33 cellular contexts compared by ENCODE assay signal in the genomic region with DNA sequence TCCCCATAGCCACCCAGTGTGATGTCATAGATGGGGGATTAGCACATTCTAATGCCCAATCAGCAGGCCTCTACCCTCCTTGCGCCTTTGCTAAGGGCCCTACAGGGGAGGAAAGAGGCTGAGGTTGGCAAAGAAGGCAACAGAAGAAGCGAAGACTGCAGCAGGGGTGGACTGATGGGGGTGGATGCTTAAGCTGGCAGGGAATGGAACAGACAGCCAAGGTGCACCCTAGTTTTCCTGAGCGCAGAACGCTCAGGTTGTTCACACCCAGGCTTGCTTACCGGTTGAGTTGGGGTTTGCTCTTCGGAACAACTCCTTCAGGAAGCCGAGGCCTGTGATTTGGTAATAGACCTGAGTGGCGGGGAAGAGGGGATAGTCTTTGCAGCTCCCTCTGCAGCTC. TPM values are rescaled to one million over a fixed set of nuclear protein-coding genes. Genes with fewer than 3 reads are reported as not detected.
"Had no signal": no experiment of that assay in that cellular context is flagged by ENCODE, and none has a peak within 500 bp of the region (broad histone marks: within the 10 kb centered on the region; RNA-seq: fewer than 3 reads in every experiment).

No MANE protein-coding gene starts in this region.

- DNase-seq: activated CD4-positive, alpha-beta T cell treated with anti-CD3 and anti-CD28 coated beads for 4 hours; activated CD4-positive, alpha-beta T cell treated with anti-CD3 and anti-CD28 coated beads, Interleukin-2, amount 50 U/mL, for 48 hours; activated CD4-positive, CD25-positive, alpha-beta regulatory T cell; activated effector memory CD4-positive, alpha-beta T cell treated with Interleukin-2 at 50 U/mL for 16 hours; activated naive CD4-positive, alpha-beta T cell treated with anti-CD3 and anti-CD28 coated beads for 36 hours; activated T-cell treated with anti-CD3 and anti-CD28 coated beads, Interleukin-2, amount 50 U/mL, for 72 hours; amygdala; endodermal cell; foreskin keratinocyte; left lung; lower lobe of right lung; mesendoderm; mucosa of descending colon; sigmoid colon; small intestine; stimulated activated CD4-positive, alpha-beta T cell treated with anti-CD3 and anti-CD28 coated beads, Interleukin-1b, Interleukin-23, amount 100 ng/mL, for 48 hours; stimulated activated CD4-positive, alpha-beta T cell treated with anti-CD3 and anti-CD28 coated beads, Interleukin-4, amount 100 ng/mL, for 4 hours; stimulated activated CD8-positive, alpha-beta memory T cell treated with anti-CD3 and anti-CD28 coated beads, Interleukin-4, amount 100 ng/mL, for 48 hours; stimulated activated naive B cell treated with anti-CD40 and anti-IgM and Interleukin-4, amounts not matched to agents 10 μg/mL and 1 μg/mL and 100 μg/mL, for 72 hours; stomach; thyroid gland; upper lobe of left lung had no signal

- H3K4me1 Mint-ChIP-seq: central memory CD8-positive, alpha-beta T cell had no signal

- H3K27ac Mint-ChIP-seq: activated naive CD4-positive, alpha-beta T cell treated with anti-CD3 and anti-CD28 coated beads for 36 hours; activated T-cell treated with anti-CD3 and anti-CD28 coated beads, Interleukin-2, amount 50 U/mL, for 72 hours; dendritic cell treated with granulocyte-macrophage colony-stimulating factor and Interleukin-4, amounts not matched to agents 40 ng/mL and 50 ng/mL, for 4 days; endodermal cell; natural killer cell treated with Interleukin-12 subunit alpha and Interleukin-12 subunit beta and Interleukin-15 and Interleukin-18, amount 100 ng/mL, for 72 hours; progenitor cell of endocrine pancreas; stimulated activated naive B cell treated with anti-CD40 and anti-IgM and Interleukin-4, amounts not matched to agents 10 μg/mL and 1 μg/mL and 100 μg/mL, for 72 hours had no signal

- H3K36me3 ChIP-seq: breast epithelium had no signal

- H3K27ac ChIP-seq: breast epithelium, esophagus muscularis mucosa, foreskin keratinocyte, left lung, neutrophil, sigmoid colon, thyroid gland, vagina had no signal

- H3K27me3 Mint-ChIP-seq: central memory CD8-positive, alpha-beta T cell; dendritic cell treated with granulocyte-macrophage colony-stimulating factor and Interleukin-4, amounts not matched to agents 40 ng/mL and 50 ng/mL, for 4 days; natural killer cell treated with Interleukin-12 subunit alpha and Interleukin-12 subunit beta and Interleukin-15 and Interleukin-18, amount 100 ng/mL, for 72 hours; progenitor cell of endocrine pancreas; stimulated activated naive B cell treated with anti-CD40 and anti-IgM and Interleukin-4, amounts not matched to agents 10 μg/mL and 1 μg/mL and 100 μg/mL, for 72 hours had no signal

- H3K27me3 ChIP-seq: breast epithelium, esophagus muscularis mucosa, foreskin keratinocyte, left lung, neutrophil, sigmoid colon, stomach, thyroid gland, upper lobe of left lung, vagina had no signal

- H3K9me3 Mint-ChIP-seq: activated naive CD4-positive, alpha-beta T cell treated with anti-CD3 and anti-CD28 coated beads for 36 hours; activated T-cell treated with anti-CD3 and anti-CD28 coated beads, Interleukin-2, amount 50 U/mL, for 72 hours; central memory CD8-positive, alpha-beta T cell; dendritic cell treated with granulocyte-macrophage colony-stimulating factor and Interleukin-4, amounts not matched to agents 40 ng/mL and 50 ng/mL, for 4 days; endodermal cell; natural killer cell treated with Interleukin-12 subunit alpha and Interleukin-12 subunit beta and Interleukin-15 and Interleukin-18, amount 100 ng/mL, for 72 hours; stimulated activated naive B cell treated with anti-CD40 and anti-IgM and Interleukin-4, amounts not matched to agents 10 μg/mL and 1 μg/mL and 100 μg/mL, for 72 hours had no signal

- H3K4me1 ChIP-seq: breast epithelium, foreskin keratinocyte had no signal

- H3K9me3 ChIP-seq: breast epithelium, esophagus muscularis mucosa, left lung, lower lobe of right lung, mucosa of descending colon, neutrophil, sigmoid colon, stomach, thyroid gland, upper lobe of left lung, vagina had no signal

- H3K4me3 ChIP-seq: breast epithelium, esophagus muscularis mucosa, left lung, lower lobe of right lung, mucosa of descending colon, sigmoid colon, stomach, thyroid gland, upper lobe of left lung, vagina had no signal

- H3K4me3 Mint-ChIP-seq: activated naive CD4-positive, alpha-beta T cell treated with anti-CD3 and anti-CD28 coated beads for 36 hours; activated T-cell treated with anti-CD3 and anti-CD28 coated beads, Interleukin-2, amount 50 U/mL, for 72 hours; central memory CD8-positive, alpha-beta T cell; dendritic cell treated with granulocyte-macrophage colony-stimulating factor and Interleukin-4, amounts not matched to agents 40 ng/mL and 50 ng/mL, for 4 days; endodermal cell; natural killer cell treated with Interleukin-12 subunit alpha and Interleukin-12 subunit beta and Interleukin-15 and Interleukin-18, amount 100 ng/mL, for 72 hours; stimulated activated naive B cell treated with anti-CD40 and anti-IgM and Interleukin-4, amounts not matched to agents 10 μg/mL and 1 μg/mL and 100 μg/mL, for 72 hours had no signal

- FAIRE-seq: islet of Langerhans, small intestine had no signal

- ATAC-seq: activated T-cell treated with anti-CD3 and anti-CD28 coated beads, Interleukin-2, amount 50 U/mL, for 72 hours; foreskin keratinocyte; left lung; lower lobe of right lung; mucosa of descending colon; natural killer cell treated with Interleukin-12 subunit alpha and Interleukin-12 subunit beta and Interleukin-15 and Interleukin-18, amount 100 ng/mL, for 72 hours; stimulated activated naive B cell treated with anti-CD40 and anti-IgM and Interleukin-4, amounts not matched to agents 10 μg/mL and 1 μg/mL and 100 μg/mL, for 72 hours had no signal

RNA-seq across cellular contexts. Expression of gene RSPH9, which starts 30.1 kb away (rescaled TPM):
- total RNA-seq: activated naive CD4-positive, alpha-beta T cell treated with anti-CD3 and anti-CD28 coated beads for 36 hours; breast epithelium; myocyte; natural killer cell treated with Interleukin-12 subunit alpha and Interleukin-12 subunit beta and Interleukin-15 and Interleukin-18, amount 100 ng/mL, for 72 hours; T-helper 2 cell treated with Interferon-gamma antibody and Interleukin-4, amounts not matched to agents 100 ng/mL and 5 ng/mL, for 36 hours had no signal
